In the genomic region with DNA sequence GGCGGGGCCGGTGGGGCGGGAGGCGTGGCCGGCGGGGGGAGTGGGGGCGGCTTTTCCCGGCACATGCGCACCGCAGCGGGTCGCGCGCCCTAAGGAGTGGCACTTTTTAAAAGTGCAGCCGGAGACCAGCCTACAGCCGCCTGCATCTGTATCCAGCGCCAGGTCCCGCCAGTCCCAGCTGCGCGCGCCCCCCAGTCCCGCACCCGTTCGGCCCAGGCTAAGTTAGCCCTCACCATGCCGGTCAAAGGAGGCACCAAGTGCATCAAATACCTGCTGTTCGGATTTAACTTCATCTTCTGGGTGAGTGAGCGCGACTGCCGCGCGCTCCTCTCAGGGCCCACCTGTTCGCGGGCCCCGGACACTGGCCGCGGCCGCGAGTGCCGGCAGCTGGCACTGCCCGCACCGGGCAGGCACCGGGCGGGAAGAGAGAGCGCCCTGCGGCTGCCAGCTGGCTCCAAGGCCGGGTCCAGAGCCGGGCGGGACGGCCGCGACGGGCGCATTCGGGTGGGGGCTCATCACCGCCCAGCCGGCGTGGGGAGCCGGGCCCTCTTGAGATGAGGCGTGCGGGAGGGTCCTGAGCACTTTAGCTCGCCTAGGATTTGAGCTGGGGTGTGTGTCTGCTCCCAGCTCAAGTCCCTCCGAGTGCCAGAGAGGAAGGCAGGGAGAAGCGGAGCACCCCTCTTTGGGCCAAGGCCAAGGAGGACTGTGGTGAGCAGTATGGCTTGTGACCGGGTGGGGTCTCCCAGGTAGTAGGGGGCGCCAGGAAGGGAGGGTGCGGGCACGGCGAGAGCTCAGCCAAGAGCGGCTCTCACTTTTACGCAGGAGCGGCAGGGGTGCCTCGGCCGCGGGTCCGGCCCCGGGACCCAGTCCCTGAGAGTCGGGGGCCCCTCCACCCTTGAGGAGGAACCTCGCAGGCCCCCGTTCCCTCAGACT, we compare ENCODE assay signal across 1 cellular context.
TF ChIP-seq lines count a peak whose summit lies in the region.

A gene with protein sequence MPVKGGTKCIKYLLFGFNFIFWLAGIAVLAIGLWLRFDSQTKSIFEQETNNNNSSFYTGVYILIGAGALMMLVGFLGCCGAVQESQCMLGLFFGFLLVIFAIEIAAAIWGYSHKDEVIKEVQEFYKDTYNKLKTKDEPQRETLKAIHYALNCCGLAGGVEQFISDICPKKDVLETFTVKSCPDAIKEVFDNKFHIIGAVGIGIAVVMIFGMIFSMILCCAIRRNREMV (plus strand): TSS at position 135 of the 933 bp plus-strand sequence. CDS start 100 bp downstream, at position 235.

TF ChIP-seq in HEK293, 187 proteins besides CTCF, POLR2A, EP300 and RAD21 (continued from another document):
- TF ChIP-seq, protein P1, sequence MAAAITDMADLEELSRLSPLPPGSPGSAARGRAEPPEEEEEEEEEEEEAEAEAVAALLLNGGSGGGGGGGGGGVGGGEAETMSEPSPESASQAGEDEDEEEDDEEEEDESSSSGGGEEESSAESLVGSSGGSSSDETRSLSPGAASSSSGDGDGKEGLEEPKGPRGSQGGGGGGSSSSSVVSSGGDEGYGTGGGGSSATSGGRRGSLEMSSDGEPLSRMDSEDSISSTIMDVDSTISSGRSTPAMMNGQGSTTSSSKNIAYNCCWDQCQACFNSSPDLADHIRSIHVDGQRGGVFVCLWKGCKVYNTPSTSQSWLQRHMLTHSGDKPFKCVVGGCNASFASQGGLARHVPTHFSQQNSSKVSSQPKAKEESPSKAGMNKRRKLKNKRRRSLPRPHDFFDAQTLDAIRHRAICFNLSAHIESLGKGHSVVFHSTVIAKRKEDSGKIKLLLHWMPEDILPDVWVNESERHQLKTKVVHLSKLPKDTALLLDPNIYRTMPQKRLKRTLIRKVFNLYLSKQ (tag by site-specific recombination; IDR thresholded peaks at IDR 0.05; ENCODE audit: borderline replicate concordance): no peak
- TF ChIP-seq ZNF214 (tag by site-specific recombination; IDR thresholded peaks at IDR 0.05; ENCODE audit: borderline replicate concordance): no peak
- no peak for TF ChIP-seq ZNF274 (IDR thresholded peaks at IDR 0.05; ENCODE audit: low read length)
- TF ChIP-seq ZNF274 (tag by site-specific recombination; IDR thresholded peaks at IDR 0.05; ENCODE audit: borderline replicate concordance): no peak
